In the genomic region with DNA sequence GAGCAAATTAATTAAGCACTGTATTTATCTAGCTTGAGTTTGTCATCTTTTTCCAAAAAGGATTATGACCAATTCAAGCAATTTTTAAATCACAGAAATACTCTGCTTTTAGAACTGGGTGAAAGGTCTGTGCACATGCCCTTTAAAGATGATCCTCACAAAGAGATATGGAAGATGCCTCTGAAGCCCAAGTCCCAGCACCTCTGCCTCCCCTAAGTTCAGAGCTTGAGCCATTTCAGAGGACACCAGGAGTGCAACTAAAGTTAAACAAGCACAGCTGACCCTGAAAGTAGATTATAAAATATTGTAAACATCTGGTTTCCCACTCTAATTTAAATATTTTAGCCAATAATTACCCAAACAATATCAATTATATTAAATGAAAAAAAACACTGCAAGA, we compare ENCODE assay signal across 18 cellular contexts.
DNase-seq lines count a peak whose midpoint lies in the region; ATAC-seq, FAIRE-seq and TF ChIP-seq lines count a peak whose summit lies in the region.
"Had no signal": no experiment of that assay in that cellular context is flagged by ENCODE, and none has a peak within 500 bp of the region (broad histone marks: within the 10 kb centered on the region; RNA-seq: fewer than 3 reads in every experiment).

No MANE protein-coding gene starts in this region.

- H4K20me1 ChIP-seq in DOHH2 (ENCODE audit: control insufficient read depth, insufficient read depth, low read depth, low read length), result no peaks in the 10 kb centered on the region

- H3K27ac Mint-ChIP-seq in chondrocyte (ENCODE audit: unreplicated experiment), result no peak overlapping the region

- H3K27me3 Mint-ChIP-seq in chondrocyte (ENCODE audit: low read depth), result no peaks in the 10 kb centered on the region

- peaks cover 56% of the 10 kb centered on the region for H3K79me2 ChIP-seq in DOHH2 (ENCODE audit: control insufficient read depth, low read length)

- DNase-seq in A549 (ENCODE audit: low read depth in 1 of 2, low spot score in 1 of 2) (no peak), NCI-H82 (lab: John Stamatoyannopoulos, UW) (peak; percentile 50), right atrium auricular region (ENCODE audit: low spot score) (no peak), MG63 (no peak), chondrocyte (ENCODE audit: low spot score) (no peak)
- DNase-seq: COR-L47, DMS53, GOT3, NCI-H1092 treated with DMSO at 0.1 percent for 48 hours, NCI-H2081 treated with DMSO at 0.1 percent for 48 hours, NCI-H226, NCI-H524 treated with DMSO at 0.1 percent for 48 hours, OCI-M1, RPMI8226 had no signal

- CTCF ChIA-PET in A549 (lab: Yijun Ruan, JAX), result interaction anchor here (0.9 to 1.0 kb wide), 2 partner anchors 12 to 89 kb away, joined by 3 to 6 read pairs; no protein-coding TSS in a partner anchor

- no peaks in the 10 kb centered on the region for H3K9me3 ChIP-seq in A549
- H3K9me3 ChIP-seq in DOHH2 (ENCODE audit: control insufficient read depth, insufficient read depth, low read length), result no peaks in the 10 kb centered on the region
- no peaks in the 10 kb centered on the region for H3K9me3 ChIP-seq in right atrium auricular region
- H3K9me3 ChIP-seq in MG63, result no peaks in the 10 kb centered on the region
- H3K9me3 ChIP-seq: SJSA1 had no signal

- FAIRE-seq in A549 (lab: Jason Lieb, UNC), result no peak
- FAIRE-seq: HepG2 had no signal

- peaks cover 32% of the 10 kb centered on the region for H3K4me1 Mint-ChIP-seq in chondrocyte (ENCODE audit: low read depth)

- ATAC-seq in A549, result no peak; a peak in 1 of 6 replicates
- ATAC-seq in GM18505 (IDR thresholded peaks at IDR 0.05; ENCODE audit: unreplicated experiment), result no peak
- ATAC-seq: HepG2 had no signal

- TF ChIP-seq POLR2A in A549 (IDR thresholded peaks at IDR 0.05; ENCODE audit: low read length) (no peak), GM18505 (IDR thresholded peaks at IDR 0.05; ENCODE audit: borderline replicate concordance, extremely low read depth, insufficient read depth, insufficient read length) (no peak)

- TF ChIP-seq EP300 in A549 (IDR thresholded peaks at IDR 0.05), result no peak

- H3K9me3 Mint-ChIP-seq in chondrocyte (ENCODE audit: low read depth), result no peaks in the 10 kb centered on the region

- H3K4me2 ChIP-seq in A549 (0 out of 3 replicates have a peak overlapping the region, but pooled peaks have one; percentile 56), DOHH2 (ENCODE audit: low read length) (0 out of 2 replicates have a peak overlapping the region, but pooled peaks have one; percentile 37)

- peaks cover 46% of the 10 kb centered on the region for H3K4me1 ChIP-seq in A549
- H3K4me1 ChIP-seq in DOHH2 (ENCODE audit: control insufficient read depth, low read length), result peaks cover 42% of the 10 kb centered on the region
- H3K4me1 ChIP-seq in right atrium auricular region, result peaks cover 0 to 25% of the 10 kb centered on the region in 2 donors

- H3K4me3 Mint-ChIP-seq in chondrocyte (ENCODE audit: unreplicated experiment), result no peak overlapping the region

- H3K36me3 Mint-ChIP-seq in chondrocyte (ENCODE audit: low read depth), result no peaks in the 10 kb centered on the region

- no peaks in the 10 kb centered on the region for H3F3A ChIP-seq in DOHH2 (ENCODE audit: control insufficient read depth, insufficient read depth)

- no peak overlapping the region for H3K27ac ChIP-seq in A549
- H3K27ac ChIP-seq in DOHH2 (ENCODE audit: low read depth, low read length), result no peak overlapping the region
- peak overlapping the region; percentile 66 to 86 for H3K27ac ChIP-seq in right atrium auricular region
- H3K27ac ChIP-seq: SJSA1 had no signal

- no peaks in the 10 kb centered on the region for H3K27me3 ChIP-seq in DOHH2 (ENCODE audit: control insufficient read depth, low read length)
- no peaks in the 10 kb centered on the region for H3K27me3 ChIP-seq in right atrium auricular region
- no peaks in the 10 kb centered on the region for H3K27me3 ChIP-seq in MG63
- H3K27me3 ChIP-seq: SJSA1 had no signal

- H3K4me3 ChIP-seq in A549 (no peak overlapping the region), DOHH2 (ENCODE audit: low read length) (no peak overlapping the region), right atrium auricular region (no peak overlapping the region), MG63 (no peak overlapping the region)
- H3K4me3 ChIP-seq: SJSA1 had no signal

- no peaks in the 10 kb centered on the region for H3K9me2 ChIP-seq in DOHH2 (replicated peaks; ENCODE audit: control insufficient read depth, low read length)

- POLR2A ChIA-PET in A549 (lab: Yijun Ruan, JAX), result interaction anchor here (0.6 kb wide), 1 partner anchor 102 kb away, joined by 9 read pairs; no protein-coding TSS in a partner anchor

- H3K36me3 ChIP-seq in DOHH2 (ENCODE audit: control insufficient read depth, low read length) (no peaks in the 10 kb centered on the region), right atrium auricular region (no peaks in the 10 kb centered on the region), MG63 (no peaks in the 10 kb centered on the region)

- TF ChIP-seq CTCF in A549 (IDR thresholded peaks at IDR 0.05) (no peak), DOHH2 (IDR thresholded peaks at IDR 0.05; ENCODE audit: low read depth, low read length, poor library complexity, severe bottlenecking) (no peak), right atrium auricular region (IDR thresholded peaks at IDR 0.05) (no peak), chondrocyte (IDR thresholded peaks at IDR 0.05) (no peak)

- TF ChIP-seq RAD21 in A549 (conservative IDR thresholded peaks at IDR 0.05 in 1 of 2, IDR thresholded peaks at IDR 0.05 in 1 of 2), result no peak

TF ChIP-seq in A549, 52 proteins besides CTCF, POLR2A, EP300 and RAD21:
- TF ChIP-seq TP53 (CRISPR knock-in tag; IDR thresholded peaks at IDR 0.05) (no peak), PHF8 (IDR thresholded peaks at IDR 0.05; ENCODE audit: borderline replicate concordance, low read depth) (no peak), CHD4 (IDR thresholded peaks at IDR 0.05; ENCODE audit: borderline replicate concordance) (no peak), CHD2 (IDR thresholded peaks at IDR 0.05; ENCODE audit: low read length, partially characterized antibody) (no peak), HOXB13 (CRISPR knock-in tag; IDR thresholded peaks at IDR 0.05; ENCODE audit: low read depth) (no peak), JUNB (IDR thresholded peaks at IDR 0.05) (no peak), NFE2L2 (conservative IDR thresholded peaks at IDR 0.05; ENCODE audit: low read length) (no peak)
- TF ChIP-seq, protein P1, sequence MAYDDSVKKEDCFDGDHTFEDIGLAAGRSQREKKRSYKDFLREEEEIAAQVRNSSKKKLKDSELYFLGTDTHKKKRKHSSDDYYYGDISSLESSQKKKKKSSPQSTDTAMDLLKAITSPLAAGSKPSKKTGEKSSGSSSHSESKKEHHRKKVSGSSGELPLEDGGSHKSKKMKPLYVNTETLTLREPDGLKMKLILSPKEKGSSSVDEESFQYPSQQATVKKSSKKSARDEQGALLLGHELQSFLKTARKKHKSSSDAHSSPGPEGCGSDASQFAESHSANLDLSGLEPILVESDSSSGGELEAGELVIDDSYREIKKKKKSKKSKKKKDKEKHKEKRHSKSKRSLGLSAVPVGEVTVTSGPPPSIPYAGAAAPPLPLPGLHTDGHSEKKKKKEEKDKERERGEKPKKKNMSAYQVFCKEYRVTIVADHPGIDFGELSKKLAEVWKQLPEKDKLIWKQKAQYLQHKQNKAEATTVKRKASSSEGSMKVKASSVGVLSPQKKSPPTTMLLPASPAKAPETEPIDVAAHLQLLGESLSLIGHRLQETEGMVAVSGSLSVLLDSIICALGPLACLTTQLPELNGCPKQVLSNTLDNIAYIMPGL (CRISPR knock-in tag; IDR thresholded peaks at IDR 0.05; ENCODE audit: borderline replicate concordance), result no peak
- TF ChIP-seq, protein P2, sequence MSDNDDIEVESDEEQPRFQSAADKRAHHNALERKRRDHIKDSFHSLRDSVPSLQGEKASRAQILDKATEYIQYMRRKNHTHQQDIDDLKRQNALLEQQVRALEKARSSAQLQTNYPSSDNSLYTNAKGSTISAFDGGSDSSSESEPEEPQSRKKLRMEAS (IDR thresholded peaks at IDR 0.05), result no peak
- TF ChIP-seq, protein P3, sequence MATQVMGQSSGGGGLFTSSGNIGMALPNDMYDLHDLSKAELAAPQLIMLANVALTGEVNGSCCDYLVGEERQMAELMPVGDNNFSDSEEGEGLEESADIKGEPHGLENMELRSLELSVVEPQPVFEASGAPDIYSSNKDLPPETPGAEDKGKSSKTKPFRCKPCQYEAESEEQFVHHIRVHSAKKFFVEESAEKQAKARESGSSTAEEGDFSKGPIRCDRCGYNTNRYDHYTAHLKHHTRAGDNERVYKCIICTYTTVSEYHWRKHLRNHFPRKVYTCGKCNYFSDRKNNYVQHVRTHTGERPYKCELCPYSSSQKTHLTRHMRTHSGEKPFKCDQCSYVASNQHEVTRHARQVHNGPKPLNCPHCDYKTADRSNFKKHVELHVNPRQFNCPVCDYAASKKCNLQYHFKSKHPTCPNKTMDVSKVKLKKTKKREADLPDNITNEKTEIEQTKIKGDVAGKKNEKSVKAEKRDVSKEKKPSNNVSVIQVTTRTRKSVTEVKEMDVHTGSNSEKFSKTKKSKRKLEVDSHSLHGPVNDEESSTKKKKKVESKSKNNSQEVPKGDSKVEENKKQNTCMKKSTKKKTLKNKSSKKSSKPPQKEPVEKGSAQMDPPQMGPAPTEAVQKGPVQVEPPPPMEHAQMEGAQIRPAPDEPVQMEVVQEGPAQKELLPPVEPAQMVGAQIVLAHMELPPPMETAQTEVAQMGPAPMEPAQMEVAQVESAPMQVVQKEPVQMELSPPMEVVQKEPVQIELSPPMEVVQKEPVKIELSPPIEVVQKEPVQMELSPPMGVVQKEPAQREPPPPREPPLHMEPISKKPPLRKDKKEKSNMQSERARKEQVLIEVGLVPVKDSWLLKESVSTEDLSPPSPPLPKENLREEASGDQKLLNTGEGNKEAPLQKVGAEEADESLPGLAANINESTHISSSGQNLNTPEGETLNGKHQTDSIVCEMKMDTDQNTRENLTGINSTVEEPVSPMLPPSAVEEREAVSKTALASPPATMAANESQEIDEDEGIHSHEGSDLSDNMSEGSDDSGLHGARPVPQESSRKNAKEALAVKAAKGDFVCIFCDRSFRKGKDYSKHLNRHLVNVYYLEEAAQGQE (IDR thresholded peaks at IDR 0.05), result no peak

Comparison
In these comparisons a context has a peak if more than half of its experiments do, and no peak if none do; other contexts are left out.
1. H3K27ac ChIP-seq: peak in right atrium auricular region (2 of 2); none in A549 (0 of 2) and DOHH2 (single experiment).